In genomic region chr4:113684534-113685091, GRCh38 we compare ENCODE assay signal across 1 cellular context.
TF ChIP-seq lines count a peak whose summit lies in the region.

No MANE protein-coding gene starts in this region.

TF ChIP-seq in HepG2, 621 proteins besides CTCF, POLR2A, EP300 and RAD21 (continued from another document):
- TF ChIP-seq REST (IDR thresholded peaks at IDR 0.05; ENCODE audit: borderline replicate concordance in 1 of 2, low read depth in 1 of 2, low read length in 2 of 2) (peak in 1 of 2 experiments; percentile 18; a peak in 1 of 4 replicates), ZNF598 (CRISPR knock-in tag; IDR thresholded peaks at IDR 0.05; ENCODE audit: borderline replicate concordance) (no peak), ZNF577 (CRISPR knock-in tag; IDR thresholded peaks at IDR 0.05; ENCODE audit: borderline replicate concordance, low read depth) (no peak), SKIL (CRISPR knock-in tag; IDR thresholded peaks at IDR 0.05; ENCODE audit: borderline replicate concordance) (no peak), BCLAF1 (IDR thresholded peaks at IDR 0.05) (no peak), ZFX (CRISPR knock-in tag; IDR thresholded peaks at IDR 0.05; ENCODE audit: low read depth) (peak; percentile 64), FOXA1 (IDR thresholded peaks at IDR 0.05) (no peak), FOXA1 (CRISPR knock-in tag; IDR thresholded peaks at IDR 0.05) (0 out of 2 replicates have a peak, but pooled peaks have one; percentile 11), BRF2 (CRISPR knock-in tag; IDR thresholded peaks at IDR 0.05) (no peak), HOMEZ (CRISPR knock-in tag; IDR thresholded peaks at IDR 0.05; ENCODE audit: low read depth) (peak; percentile 87), THRA (CRISPR knock-in tag; IDR thresholded peaks at IDR 0.05; ENCODE audit: borderline replicate concordance) (0 out of 2 replicates have a peak, but pooled peaks have one; percentile 11), MED8 (CRISPR knock-in tag; IDR thresholded peaks at IDR 0.05; ENCODE audit: insufficient replicate concordance) (no peak), ZNF207 (IDR thresholded peaks at IDR 0.05; ENCODE audit: borderline replicate concordance) (no peak), KDM2A (CRISPR knock-in tag; IDR thresholded peaks at IDR 0.05; ENCODE audit: borderline replicate concordance, low read depth) (no peak), ZNF556 (CRISPR knock-in tag; IDR thresholded peaks at IDR 0.05; ENCODE audit: borderline replicate concordance) (0 out of 2 replicates have a peak, but pooled peaks have one; percentile 22), RFXANK (CRISPR knock-in tag; IDR thresholded peaks at IDR 0.05) (no peak), POGZ (CRISPR knock-in tag; IDR thresholded peaks at IDR 0.05) (peak; percentile 81), RELA (CRISPR knock-in tag; IDR thresholded peaks at IDR 0.05) (no peak)
